ENCODE assay signal across 10 cellular contexts in genomic region chr1:225360119-225360518, GRCh38.
"Had no signal": no experiment of that assay in that cellular context is flagged by ENCODE, and none has a peak within 500 bp of the region (broad histone marks: within the 10 kb centered on the region; RNA-seq: fewer than 3 reads in every experiment).

No MANE protein-coding gene starts in this region.

- ATAC-seq: GM23338, HCT116 had no signal

- H3K4me2 ChIP-seq: GM23338 had no signal

- H3K9me3 ChIP-seq: HAP-1 had no signal

- FAIRE-seq: H54 had no signal

- H3K36me3 ChIP-seq: HAP-1 had no signal

- H3K9ac ChIP-seq: GM23248 had no signal

- H3K4me3 ChIP-seq: GM23248, GM23338, HAP-1 had no signal

- H2AFZ ChIP-seq: GM23248, GM23338 had no signal

- H3K27ac ChIP-seq: GM23248 had no signal

- H3K4me1 ChIP-seq: HAP-1 had no signal

- DNase-seq: GM23248, GOT3, H7, H9, HCEC 1CT, HFFc6 had no signal
